Comparison of ENCODE assay signal across 12 cellular contexts in the genomic region with DNA sequence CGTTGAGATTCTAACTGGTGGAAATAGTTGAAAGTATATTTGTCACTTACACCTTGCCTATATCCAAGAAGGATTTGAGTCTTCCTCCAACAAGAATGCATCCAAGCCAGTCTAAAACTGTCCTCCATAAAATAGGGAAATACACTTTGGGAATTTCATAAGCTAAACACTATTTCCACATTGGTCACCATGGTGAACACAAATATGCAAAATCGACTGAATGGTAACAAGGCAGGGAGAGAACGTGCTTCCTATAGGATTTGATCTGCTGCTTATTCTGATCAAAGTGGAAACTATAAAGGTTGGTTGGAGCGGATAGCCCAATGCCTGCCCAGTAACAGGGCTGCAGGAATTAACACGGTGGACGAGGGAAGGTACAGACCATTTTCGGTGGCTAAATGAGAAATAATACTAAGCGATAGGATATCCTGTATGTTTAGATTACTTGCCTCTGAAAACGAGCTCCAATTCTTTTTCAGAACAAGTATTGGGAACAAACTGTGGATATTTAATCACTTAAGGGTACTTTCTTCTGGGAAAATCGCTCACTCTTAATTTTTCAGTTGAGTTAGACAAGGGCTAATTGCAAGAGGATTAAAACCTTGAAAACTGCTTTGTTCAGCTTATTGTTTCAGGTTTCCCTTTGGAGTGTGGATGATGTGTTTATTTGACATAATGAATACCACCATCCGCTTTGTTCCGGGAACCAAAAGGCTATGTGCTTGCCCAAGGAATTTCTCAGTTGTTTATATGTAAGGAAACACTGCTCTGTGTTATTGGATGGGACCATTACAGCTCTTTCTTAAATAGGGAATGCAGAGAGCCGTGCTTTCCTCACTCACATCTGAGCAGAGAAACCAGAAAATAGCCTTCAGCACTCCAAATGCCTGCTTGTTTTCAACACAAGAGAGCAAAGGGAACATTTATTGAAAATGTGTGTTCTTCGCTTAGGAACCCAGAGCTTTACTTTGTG.
DNase-seq lines count a peak whose midpoint lies in the region; ATAC-seq and TF ChIP-seq lines count a peak whose summit lies in the region.
"Had no signal": no experiment of that assay in that cellular context is flagged by ENCODE, and none has a peak within 500 bp of the region (broad histone marks: within the 10 kb centered on the region; RNA-seq: fewer than 3 reads in every experiment).

No MANE protein-coding gene starts in this region.

- no peak for TF ChIP-seq POLR2A in prostate gland (IDR thresholded peaks at IDR 0.05)

- in situ Hi-C loops in astrocyte of the cerebellum (cut with HindIII; ENCODE audit: low sequenced_read_pairs), result no loop called here

- H3K4me3 ChIP-seq in astrocyte of the cerebellum (ENCODE audit: low read depth, low read length), result no peak overlapping the region
- H3K4me3 ChIP-seq in left ventricle myocardium inferior, result peak overlapping the region; percentile 44
- no peak overlapping the region for H3K4me3 ChIP-seq in prostate gland
- H3K4me3 ChIP-seq: BLaER1 treated with 17β-estradiol and CSF1 and Interleukin-3, amounts not matched to agents 10 nM and 100 nM had no signal

- WGBS in prostate gland, result 18% methylated on average over 14 of the region's 14 CpGs

- no peak for TF ChIP-seq CTCF in AG09319 (IDR thresholded peaks at IDR 0.05; ENCODE audit: low read depth, low read length)
- no peak for TF ChIP-seq CTCF in astrocyte of the cerebellum (IDR thresholded peaks at IDR 0.05; ENCODE audit: low read depth, low read length, missing control alignments)
- TF ChIP-seq CTCF in left ventricle myocardium inferior (IDR thresholded peaks at IDR 0.05; ENCODE audit: borderline replicate concordance), result no peak
- TF ChIP-seq CTCF in prostate gland (IDR thresholded peaks at IDR 0.05), result no peak

- no peaks in the 10 kb centered on the region for H3K27me3 ChIP-seq in left ventricle myocardium inferior (ENCODE audit: low read depth)
- H3K27me3 ChIP-seq in prostate gland (replicated peaks; ENCODE audit: insufficient read depth), result no peaks in the 10 kb centered on the region

- H3K9me3 ChIP-seq in left ventricle myocardium inferior (replicated peaks) (no peaks in the 10 kb centered on the region), prostate gland (no peaks in the 10 kb centered on the region)
- H3K9me3 ChIP-seq: BLaER1 treated with 17β-estradiol and CSF1 and Interleukin-3, amounts not matched to agents 10 nM and 100 nM had no signal

- H3K36me3 ChIP-seq in left ventricle myocardium inferior (no peaks in the 10 kb centered on the region), prostate gland (no peaks in the 10 kb centered on the region)
- H3K36me3 ChIP-seq: BLaER1 treated with 17β-estradiol and CSF1 and Interleukin-3, amounts not matched to agents 10 nM and 100 nM had no signal

- peaks cover 63% of the 10 kb centered on the region for H3K4me1 ChIP-seq in left ventricle myocardium inferior
- H3K4me1 ChIP-seq in prostate gland (replicated peaks), result no peaks in the 10 kb centered on the region

- H3K27ac ChIP-seq in left ventricle myocardium inferior (replicated peaks) (peak overlapping the region; percentile 86), prostate gland (peak overlapping the region; percentile 83 to 86)
- H3K27ac ChIP-seq: HL-60 had no signal

- peak; percentile 72 for DNase-seq in AG09319 (ENCODE audit: extremely low read depth, low read depth)
- peak; percentile 81 for DNase-seq in astrocyte of the cerebellum (ENCODE audit: low read depth)
- DNase-seq in left ventricle myocardium inferior, result no peak
- DNase-seq in prostate gland (ENCODE audit: low spot score), result peak; percentile 56
- DNase-seq in NCI-H2029 (lab: John Stamatoyannopoulos, UW), result no peak
- DNase-seq in activated naive CD4-positive, alpha-beta T cell (lab: John Stamatoyannopoulos, UW), result no peak
- DNase-seq: activated gamma-delta T cell, NCI-H187 had no signal

- ATAC-seq in HG03196 (IDR thresholded peaks at IDR 0.05; ENCODE audit: unreplicated experiment), result no peak
- no peak for ATAC-seq in GM18517 (IDR thresholded peaks at IDR 0.05; ENCODE audit: unreplicated experiment)

- intact Hi-C loops in left ventricle myocardium inferior (cut with micrococcal nuclease), result no loop called here
- intact Hi-C loops in prostate gland (cut with DNase I), result loop anchor here (1.0 to 5.0 kb wide), 3 partner anchors 17 to 228 kb away; no protein-coding TSS in a partner anchor

Comparison
In these comparisons a context has a peak if more than half of its experiments do, and no peak if none do; other contexts are left out.
1. DNase-seq: peak in AG09319 (single experiment), astrocyte of the cerebellum (single experiment) and prostate gland (single experiment); none in left ventricle myocardium inferior (single experiment), NCI-H2029 (single experiment) and activated naive CD4-positive, alpha-beta T cell (0 of 4).